19 cellular contexts compared by ENCODE assay signal in genomic region chr10:72418679-72419078, GRCh38.
"Had no signal": no experiment of that assay in that cellular context is flagged by ENCODE, and none has a peak within 500 bp of the region (broad histone marks: within the 10 kb centered on the region; RNA-seq: fewer than 3 reads in every experiment).

No MANE protein-coding gene starts in this region.

- FAIRE-seq: endothelial cell of umbilical vein, kidney, urothelium cell line had no signal

- H3K9me3 Mint-ChIP-seq: type B pancreatic cell had no signal

- H3K4me3 Mint-ChIP-seq: nephron progenitor cell, type B pancreatic cell had no signal

- H3K27me3 Mint-ChIP-seq: naive B cell, type B pancreatic cell had no signal

- H3K4me1 Mint-ChIP-seq: naive B cell, nephron progenitor cell had no signal

- H3K27ac Mint-ChIP-seq: nephron progenitor cell, type B pancreatic cell had no signal

- DNase-seq: colonic mucosa; dermis blood vessel endothelial cell; erythroblast; foreskin keratinocyte; head of caudate nucleus; kidney; left cardiac atrium; left ventricle myocardium superior; mesenchymal stem cell; naive B cell; nephron progenitor cell; posterior cingulate gyrus; stimulated activated CD4-positive, alpha-beta T cell treated with anti-CD3 and anti-CD28 coated beads, Interleukin-2, amount 100 ng/mL, for 24 hours; stimulated activated CD4-positive, alpha-beta T cell treated with anti-CD3 and anti-CD28 coated beads, Interleukin-4, amount 100 ng/mL, for 4 hours; stimulated activated naive CD4-positive, alpha-beta T cell; thyroid gland had no signal
